ENCODE assay signal across 2 cellular contexts in genomic region chr17:9011001-9011400, GRCh38.
TF ChIP-seq lines count a peak whose summit lies in the region.

No MANE protein-coding gene starts in this region.

TF ChIP-seq in GM23338, 12 proteins besides CTCF, POLR2A, EP300 and RAD21 (continued from another document):
- TF ChIP-seq NANOG (IDR thresholded peaks at IDR 0.05; ENCODE audit: borderline replicate concordance) (no peak), ZNF462 (CRISPR knock-in tag; IDR thresholded peaks at IDR 0.05) (no peak), EZH2 (IDR thresholded peaks at IDR 0.05; ENCODE audit: low read depth, unreplicated experiment) (no peak), REST (IDR thresholded peaks at IDR 0.05; ENCODE audit: unreplicated experiment) (no peak), CREB1 (CRISPR knock-in tag; IDR thresholded peaks at IDR 0.05; ENCODE audit: low read depth) (no peak), EZH2phosphoT487 (IDR thresholded peaks at IDR 0.05; ENCODE audit: unreplicated experiment) (no peak), ETS1 (IDR thresholded peaks at IDR 0.05) (no peak)
TF ChIP-seq in GM23338: peak in this region for 0.

TF ChIP-seq in SK-N-SH, 30 proteins besides CTCF, POLR2A, EP300 and RAD21 (continued from another document):
- TF ChIP-seq IRF3 (IDR thresholded peaks at IDR 0.05; ENCODE audit: low read depth, low read length) (no peak), TAF1 (IDR thresholded peaks at IDR 0.05; ENCODE audit: borderline replicate concordance, low read depth, low read length) (no peak), TCF12 (IDR thresholded peaks at IDR 0.05) (no peak), RFX5 (IDR thresholded peaks at IDR 0.05; ENCODE audit: low read length) (no peak), PBX3 (IDR thresholded peaks at IDR 0.05) (no peak), RCOR1 (IDR thresholded peaks at IDR 0.05; ENCODE audit: low read length) (no peak), MAX (IDR thresholded peaks at IDR 0.05; ENCODE audit: low read depth) (no peak), FOXM1 (IDR thresholded peaks at IDR 0.05; ENCODE audit: low read depth) (no peak), MXI1 (IDR thresholded peaks at IDR 0.05; ENCODE audit: low read depth, low read length) (no peak), JUND (IDR thresholded peaks at IDR 0.05) (no peak), REST (IDR thresholded peaks at IDR 0.05; ENCODE audit: low read depth, low read length) (no peak), FOSL2 (IDR thresholded peaks at IDR 0.05; ENCODE audit: borderline replicate concordance, low read depth) (no peak), USF2 (IDR thresholded peaks at IDR 0.05; ENCODE audit: borderline replicate concordance, low read depth, low read length) (no peak)
